10 cellular contexts compared by ENCODE assay signal in genomic region chr1:151946366-151946764, GRCh38. TPM values are rescaled to one million over a fixed set of nuclear protein-coding genes. Genes with fewer than 3 reads are reported as not detected.
A peak's percentile ranks its signal among the peaks of the same experiment; 100 is the strongest.
DNase-seq lines count a peak whose midpoint lies in the region; TF ChIP-seq lines count a peak whose summit lies in the region.
"Had no signal": no experiment of that assay in that cellular context is flagged by ENCODE, and none has a peak within 500 bp of the region (broad histone marks: within the 10 kb centered on the region; RNA-seq: fewer than 3 reads in every experiment).

No MANE protein-coding gene starts in this region.

- peak overlapping the region; percentile 79 for H3K27ac ChIP-seq in SJSA1
- peak overlapping the region; percentile 74 to 84 (median 79) for H3K27ac ChIP-seq in esophagus muscularis mucosa (replicated peaks in 1 of 4)
- H3K27ac ChIP-seq: C4-2B, neural progenitor cell had no signal

- H3K36me3 ChIP-seq in SJSA1 (no peaks in the 10 kb centered on the region), esophagus muscularis mucosa (no peaks in the 10 kb centered on the region)
- H3K36me3 ChIP-seq: neural progenitor cell had no signal

- intact Hi-C loops in esophagus muscularis mucosa (cut with DNase I), result no loop called here

- TF ChIP-seq POLR2A in esophagus muscularis mucosa (IDR thresholded peaks at IDR 0.05; ENCODE audit: low read depth), result no peak

- WGBS in esophagus muscularis mucosa, result 60% methylated on average over 2 of the region's 2 CpGs

- POLR2A ChIA-PET in GM10248 (lab: Yijun Ruan, JAX), result no interaction called here

- DNase-seq in activated CD4-positive, alpha-beta T cell treated with anti-CD3 and anti-CD28 coated beads for 48 hours, result peak; percentile 26
- DNase-seq in activated CD4-positive, alpha-beta T cell treated with anti-CD3 and anti-CD28 coated beads, Interleukin-2, amount 50 U/mL, for 1 hour, result no peak
- DNase-seq in SJSA1 (ENCODE audit: low read depth in 1 of 2, low spot score in 2 of 2) (no peak), esophagus muscularis mucosa (ENCODE audit: extremely low spot score) (peak; percentile 12), COLO668 (lab: John Stamatoyannopoulos, UW; ENCODE audit: unreplicated experiment) (no peak), 8988T (no peak), GM10248 (ENCODE audit: extremely low spot score) (no peak)
- DNase-seq in stimulated activated CD4-positive, alpha-beta T cell treated with anti-CD3 and anti-CD28 coated beads, TNF-alpha, amount 100 ng/mL, for 48 hours (ENCODE audit: low read depth in 3 of 3), result peak in 2 of 3 donors; percentile 14 to 23

- H3K4me1 ChIP-seq in SJSA1 (replicated peaks), result peaks cover 27% of the 10 kb centered on the region
- peaks cover 49 to 65% (median 60%) of the 10 kb centered on the region in 4 donors for H3K4me1 ChIP-seq in esophagus muscularis mucosa
- H3K4me1 ChIP-seq: neural progenitor cell had no signal

- H3K27me3 ChIP-seq in SJSA1 (replicated peaks), result no peaks in the 10 kb centered on the region
- H3K27me3 ChIP-seq in esophagus muscularis mucosa, result no peaks in the 10 kb centered on the region
- H3K27me3 ChIP-seq: neural progenitor cell had no signal

- CTCF ChIA-PET in GM10248 (lab: Yijun Ruan, JAX), result interaction anchor here (1.0 to 1.6 kb wide), 2 partner anchors 13 to 53 kb away, joined by 3 to 4 read pairs; no protein-coding TSS in a partner anchor

- H3K4me3 ChIP-seq in SJSA1 (no peak overlapping the region), esophagus muscularis mucosa (peak overlapping the region in 1 of 4 donors; percentile 12)
- H3K4me3 ChIP-seq: neural progenitor cell had no signal

- H3K9me3 ChIP-seq in SJSA1 (replicated peaks) (no peaks in the 10 kb centered on the region), esophagus muscularis mucosa (no peaks in the 10 kb centered on the region)

- no peak for TF ChIP-seq EP300 in esophagus muscularis mucosa (IDR thresholded peaks at IDR 0.05)

- TF ChIP-seq CTCF in esophagus muscularis mucosa (IDR thresholded peaks at IDR 0.05) (no peak), GM10248 (IDR thresholded peaks at IDR 0.05; ENCODE audit: control extremely low read depth, extremely low read depth, low read depth, missing control alignments) (no peak)

RNA-seq across cellular contexts. Expression of gene THEM4, which starts 37.1 kb away (rescaled TPM):
- 7.5 and 9.5 TPM in 2 replicates for total RNA-seq in SJSA1 (2014; rRNA removed; shearing (Covaris generic))
- total RNA-seq in esophagus muscularis mucosa, result 10 to 100 TPM; 13.2 to 15.7 (median 14.3) TPM

RNA-seq across cellular contexts. Expression of gene S100A10, which starts 47.3 kb away (rescaled TPM):
- total RNA-seq in SJSA1 (2014; rRNA removed; shearing (Covaris generic)), result 90.2 and 151 TPM in 2 replicates
- 100 to 1,000 TPM in 2 of 4 donors, 10 to 100 TPM in 2; 82.5 to 214 (median 105) TPM for total RNA-seq in esophagus muscularis mucosa

Comparison
In these comparisons a context has a peak if more than half of its experiments do, and no peak if none do; other contexts are left out.
1. DNase-seq: peak in activated CD4-positive, alpha-beta T cell treated with anti-CD3 and anti-CD28 coated beads for 48 hours (single experiment), esophagus muscularis mucosa (single experiment) and stimulated activated CD4-positive, alpha-beta T cell treated with anti-CD3 and anti-CD28 coated beads, TNF-alpha, amount 100 ng/mL, for 48 hours (2 of 3); none in activated CD4-positive, alpha-beta T cell treated with anti-CD3 and anti-CD28 coated beads, Interleukin-2, amount 50 U/mL, for 1 hour (single experiment), SJSA1 (0 of 2), COLO668 (single experiment), 8988T (single experiment) and GM10248 (single experiment).